1 cellular context compared by ENCODE assay signal in genomic region chr22:35498446-35498845, GRCh38.
TF ChIP-seq lines count a peak whose summit lies in the region.

No MANE protein-coding gene starts in this region.

TF ChIP-seq in HepG2, 621 proteins besides CTCF, POLR2A, EP300 and RAD21 (continued from another document):
- TF ChIP-seq ZNF180 (CRISPR knock-in tag; IDR thresholded peaks at IDR 0.05; ENCODE audit: borderline replicate concordance, low read depth) (no peak), ZNF543 (CRISPR knock-in tag; IDR thresholded peaks at IDR 0.05) (no peak), ZSCAN12 (CRISPR knock-in tag; IDR thresholded peaks at IDR 0.05) (no peak), ERF (CRISPR knock-in tag; IDR thresholded peaks at IDR 0.05) (no peak), CHD4 (IDR thresholded peaks at IDR 0.05; ENCODE audit: borderline replicate concordance, low read length) (no peak)
- TF ChIP-seq, protein P1, sequence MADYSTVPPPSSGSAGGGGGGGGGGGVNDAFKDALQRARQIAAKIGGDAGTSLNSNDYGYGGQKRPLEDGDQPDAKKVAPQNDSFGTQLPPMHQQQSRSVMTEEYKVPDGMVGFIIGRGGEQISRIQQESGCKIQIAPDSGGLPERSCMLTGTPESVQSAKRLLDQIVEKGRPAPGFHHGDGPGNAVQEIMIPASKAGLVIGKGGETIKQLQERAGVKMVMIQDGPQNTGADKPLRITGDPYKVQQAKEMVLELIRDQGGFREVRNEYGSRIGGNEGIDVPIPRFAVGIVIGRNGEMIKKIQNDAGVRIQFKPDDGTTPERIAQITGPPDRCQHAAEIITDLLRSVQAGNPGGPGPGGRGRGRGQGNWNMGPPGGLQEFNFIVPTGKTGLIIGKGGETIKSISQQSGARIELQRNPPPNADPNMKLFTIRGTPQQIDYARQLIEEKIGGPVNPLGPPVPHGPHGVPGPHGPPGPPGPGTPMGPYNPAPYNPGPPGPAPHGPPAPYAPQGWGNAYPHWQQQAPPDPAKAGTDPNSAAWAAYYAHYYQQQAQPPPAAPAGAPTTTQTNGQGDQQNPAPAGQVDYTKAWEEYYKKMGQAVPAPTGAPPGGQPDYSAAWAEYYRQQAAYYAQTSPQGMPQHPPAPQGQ (CRISPR knock-in tag; IDR thresholded peaks at IDR 0.05; ENCODE audit: borderline replicate concordance) = no peak
- TF ChIP-seq, protein P2, sequence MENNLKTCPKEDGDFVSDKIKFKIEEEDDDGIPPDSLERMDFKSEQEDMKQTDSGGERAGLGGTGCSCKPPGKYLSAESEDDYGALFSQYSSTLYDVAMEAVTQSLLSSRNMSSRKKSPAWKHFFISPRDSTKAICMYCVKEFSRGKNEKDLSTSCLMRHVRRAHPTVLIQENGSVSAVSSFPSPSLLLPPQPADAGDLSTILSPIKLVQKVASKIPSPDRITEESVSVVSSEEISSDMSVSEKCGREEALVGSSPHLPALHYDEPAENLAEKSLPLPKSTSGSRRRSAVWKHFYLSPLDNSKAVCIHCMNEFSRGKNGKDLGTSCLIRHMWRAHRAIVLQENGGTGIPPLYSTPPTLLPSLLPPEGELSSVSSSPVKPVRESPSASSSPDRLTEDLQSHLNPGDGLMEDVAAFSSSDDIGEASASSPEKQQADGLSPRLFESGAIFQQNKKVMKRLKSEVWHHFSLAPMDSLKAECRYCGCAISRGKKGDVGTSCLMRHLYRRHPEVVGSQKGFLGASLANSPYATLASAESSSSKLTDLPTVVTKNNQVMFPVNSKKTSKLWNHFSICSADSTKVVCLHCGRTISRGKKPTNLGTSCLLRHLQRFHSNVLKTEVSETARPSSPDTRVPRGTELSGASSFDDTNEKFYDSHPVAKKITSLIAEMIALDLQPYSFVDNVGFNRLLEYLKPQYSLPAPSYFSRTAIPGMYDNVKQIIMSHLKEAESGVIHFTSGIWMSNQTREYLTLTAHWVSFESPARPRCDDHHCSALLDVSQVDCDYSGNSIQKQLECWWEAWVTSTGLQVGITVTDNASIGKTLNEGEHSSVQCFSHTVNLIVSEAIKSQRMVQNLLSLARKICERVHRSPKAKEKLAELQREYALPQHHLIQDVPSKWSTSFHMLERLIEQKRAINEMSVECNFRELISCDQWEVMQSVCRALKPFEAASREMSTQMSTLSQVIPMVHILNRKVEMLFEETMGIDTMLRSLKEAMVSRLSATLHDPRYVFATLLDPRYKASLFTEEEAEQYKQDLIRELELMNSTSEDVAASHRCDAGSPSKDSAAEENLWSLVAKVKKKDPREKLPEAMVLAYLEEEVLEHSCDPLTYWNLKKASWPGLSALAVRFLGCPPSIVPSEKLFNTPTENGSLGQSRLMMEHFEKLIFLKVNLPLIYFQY (CRISPR knock-in tag; IDR thresholded peaks at IDR 0.05; ENCODE audit: borderline replicate concordance) = no peak
- TF ChIP-seq, protein P3, sequence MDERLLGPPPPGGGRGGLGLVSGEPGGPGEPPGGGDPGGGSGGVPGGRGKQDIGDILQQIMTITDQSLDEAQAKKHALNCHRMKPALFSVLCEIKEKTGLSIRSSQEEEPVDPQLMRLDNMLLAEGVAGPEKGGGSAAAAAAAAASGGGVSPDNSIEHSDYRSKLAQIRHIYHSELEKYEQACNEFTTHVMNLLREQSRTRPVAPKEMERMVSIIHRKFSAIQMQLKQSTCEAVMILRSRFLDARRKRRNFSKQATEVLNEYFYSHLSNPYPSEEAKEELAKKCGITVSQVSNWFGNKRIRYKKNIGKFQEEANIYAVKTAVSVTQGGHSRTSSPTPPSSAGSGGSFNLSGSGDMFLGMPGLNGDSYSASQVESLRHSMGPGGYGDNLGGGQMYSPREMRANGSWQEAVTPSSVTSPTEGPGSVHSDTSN (CRISPR knock-in tag; IDR thresholded peaks at IDR 0.05) = no peak
